30 cellular contexts compared by ENCODE assay signal in genomic region chr2:233530381-233530780, GRCh38.
"Had no signal": no experiment of that assay in that cellular context is flagged by ENCODE, and none has a peak within 500 bp of the region (broad histone marks: within the 10 kb centered on the region; RNA-seq: fewer than 3 reads in every experiment).

No MANE protein-coding gene starts in this region.

- ATAC-seq: naive thymus-derived CD8-positive, alpha-beta T cell; natural killer cell treated with Interleukin-12 subunit alpha and Interleukin-12 subunit beta and Interleukin-15 and Interleukin-18, amount 100 ng/mL, for 72 hours; psoas muscle; right cardiac atrium; right lobe of liver; stimulated activated memory B cell treated with anti-CD40 and anti-IgM and Interleukin-4, amounts not matched to agents 10 μg/mL and 1 μg/mL and 100 μg/mL, for 72 hours; stimulated activated naive CD8-positive, alpha-beta T cell treated with anti-CD3 and anti-CD28 coated beads, Interleukin-15, amount 100 ng/mL, for 72 hours; stimulated activated naive CD8-positive, alpha-beta T cell treated with anti-CD3 and anti-CD28 coated beads, Interleukin-15, Interleukin-2, amounts not matched to agents 100 U/mL and 50 U/mL, for 24 hours had no signal

- FAIRE-seq: urothelium cell line had no signal

- H2AFZ ChIP-seq: parathyroid adenoma had no signal

- H3K4me3 ChIP-seq: psoas muscle, right lobe of liver, skin epidermis, smooth muscle cell, spleen, suprapubic skin, testis, tibial nerve, upper lobe of left lung, vagina had no signal

- H3K9me3 ChIP-seq: neutrophil, psoas muscle, right lobe of liver, spleen, suprapubic skin, testis, tibial nerve, upper lobe of left lung, vagina had no signal

- H3K27me3 ChIP-seq: neutrophil, right lobe of liver, spleen, suprapubic skin, testis, tibial nerve, upper lobe of left lung, vagina had no signal

- H3K4me1 ChIP-seq: parathyroid adenoma, psoas muscle, right lobe of liver, spleen, suprapubic skin, upper lobe of left lung, vagina had no signal

- H3K36me3 ChIP-seq: neutrophil had no signal

- H3K9ac ChIP-seq: parathyroid adenoma had no signal

- H3K79me2 ChIP-seq: parathyroid adenoma had no signal

- DNase-seq: naive thymus-derived CD8-positive, alpha-beta T cell; nephron progenitor cell; nucleus accumbens; posterior cingulate gyrus; psoas muscle; right cardiac atrium; right lobe of liver; spleen; stimulated activated CD4-positive, alpha-beta T cell treated with anti-CD3 and anti-CD28 coated beads, Interleukin-12 subunit alpha, Interleukin-12 subunit beta, amount 100 ng/mL, for 4 hours; stimulated activated CD4-positive, alpha-beta T cell treated with anti-CD3 and anti-CD28 coated beads, Interleukin-1b, Interleukin-23, amount 100 ng/mL, for 48 hours; stimulated activated CD4-positive, alpha-beta T cell treated with anti-CD3 and anti-CD28 coated beads, Interleukin-4, amount 100 ng/mL, for 1 hour; stimulated activated CD4-positive, alpha-beta T cell treated with anti-CD3 and anti-CD28 coated beads, Interleukin-4, amount 100 ng/mL, for 4 hours; stimulated activated CD8-positive, alpha-beta memory T cell treated with anti-CD3 and anti-CD28 coated beads, Interleukin-4, amount 100 ng/mL, for 48 hours; stimulated activated naive CD4-positive, alpha-beta T cell; stimulated activated naive CD8-positive, alpha-beta T cell treated with anti-CD3 and anti-CD28 coated beads, Interleukin-15, amount 100 ng/mL, for 72 hours; stimulated activated naive CD8-positive, alpha-beta T cell treated with anti-CD3 and anti-CD28 coated beads, Interleukin-15, Interleukin-2, amounts not matched to agents 100 U/mL and 50 U/mL, for 24 hours; substantia nigra; testis; trophoblast cell; upper lobe of left lung had no signal

- H3K27ac ChIP-seq: neutrophil, parathyroid adenoma, psoas muscle, right lobe of liver, skin epidermis, spleen, suprapubic skin, testis, tibial nerve, upper lobe of left lung, vagina had no signal

- H3K4me2 ChIP-seq: smooth muscle cell had no signal
